ENCODE assay signal across 10 cellular contexts in the genomic region with DNA sequence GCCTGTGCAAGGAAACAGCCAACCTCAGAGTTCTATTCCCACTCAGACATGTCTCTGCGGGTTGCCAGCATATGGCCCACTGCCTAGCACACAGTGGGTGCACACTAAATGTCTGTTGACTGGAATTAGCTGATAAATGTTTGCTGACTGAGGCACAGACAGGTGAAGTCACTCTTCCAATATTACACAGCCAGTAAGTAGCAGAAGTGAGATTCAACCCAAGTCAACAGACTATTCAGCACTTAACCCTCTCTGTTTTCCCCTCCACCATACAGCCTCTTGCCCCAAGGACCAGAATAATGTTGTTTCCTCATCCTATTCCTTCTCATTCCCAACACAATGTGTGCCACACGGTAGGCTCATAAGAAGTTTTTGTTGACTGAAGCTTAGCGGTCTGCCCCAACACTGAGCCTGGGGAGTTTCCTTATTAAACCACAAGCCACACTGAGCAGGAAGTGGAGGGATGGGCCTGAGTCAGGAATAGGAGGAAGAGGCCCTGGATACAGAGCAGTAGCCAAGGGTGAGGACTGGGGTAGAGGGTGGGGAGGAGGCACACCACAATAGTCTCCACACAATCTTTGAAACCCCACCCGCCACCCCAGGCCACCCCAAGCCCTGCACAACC. TPM values are rescaled to one million over a fixed set of nuclear protein-coding genes. Genes with fewer than 3 reads are reported as not detected.
DNase-seq lines count a peak whose midpoint lies in the region; ATAC-seq, FAIRE-seq and TF ChIP-seq lines count a peak whose summit lies in the region.
"Had no signal": no experiment of that assay in that cellular context is flagged by ENCODE, and none has a peak within 500 bp of the region (broad histone marks: within the 10 kb centered on the region; RNA-seq: fewer than 3 reads in every experiment).

No MANE protein-coding gene starts in this region.

- peak; percentile 67 to 75 for ATAC-seq in activated T-cell treated with anti-CD3 and anti-CD28 coated beads, Interleukin-2, amount 50 U/mL, for 72 hours (replicated peaks in 1 of 2)

- no peak overlapping the region for H2BK15ac ChIP-seq in mesenchymal stem cell (ENCODE audit: low read depth, poor library complexity, severe bottlenecking)

- H3K4me1 ChIP-seq in KMS-11 (ENCODE audit: low read depth, poor library complexity, severe bottlenecking) (peaks cover 8% of the 10 kb centered on the region), mesenchymal stem cell (ENCODE audit: control insufficient read depth, insufficient read depth, low read depth, low read length) (peaks cover 10% of the 10 kb centered on the region)
- H3K4me1 ChIP-seq: suprapubic skin had no signal

- H4K91ac ChIP-seq in mesenchymal stem cell (ENCODE audit: low read length) = no peak overlapping the region

- CTCF ChIA-PET in Calu3 (lab: Charles Lee) = interaction anchor here (1.0 to 1.1 kb wide), 2 partner anchors 12 to 24 kb away, joined by 3 to 4 read pairs; no protein-coding TSS in a partner anchor

- no peak overlapping the region for H3K14ac ChIP-seq in mesenchymal stem cell (ENCODE audit: low read length in 2 of 2)

- H2BK5ac ChIP-seq in mesenchymal stem cell (ENCODE audit: low read depth, low read length, poor library complexity, severe bottlenecking) = no peak overlapping the region

- no peak overlapping the region for H3K4ac ChIP-seq in mesenchymal stem cell (ENCODE audit: low read depth in 1 of 2, low read length in 2 of 2)

- TF ChIP-seq CTCF in Calu3 (IDR thresholded peaks at IDR 0.05; ENCODE audit: unreplicated experiment) (no peak), KMS-11 (conservative IDR thresholded peaks at IDR 0.05; ENCODE audit: low read depth, low read length) (no peak), glutamatergic neuron (IDR thresholded peaks at IDR 0.05; ENCODE audit: partially characterized antibody, unreplicated experiment) (no peak)

- FAIRE-seq in GM19239 (lab: Jason Lieb, UNC) = no peak

- H3K27ac ChIP-seq in KMS-11 (no peak overlapping the region), mesenchymal stem cell (ENCODE audit: low read length, poor library complexity, severe bottlenecking) (no peak overlapping the region)
- H3K27ac ChIP-seq: suprapubic skin had no signal

- intact Hi-C loops in Calu3 (cut with micrococcal nuclease; ENCODE audit: unreplicated experiment) = no loop called here

- H2BK120ac ChIP-seq in mesenchymal stem cell (ENCODE audit: low read depth, low read length) = no peak overlapping the region

- H3K9ac ChIP-seq in KMS-11 = no peak overlapping the region
- H3K9ac ChIP-seq in mesenchymal stem cell (ENCODE audit: low read length) = no peak overlapping the region

- H3K36me3 ChIP-seq in KMS-11 (ENCODE audit: insufficient read depth) (no peaks in the 10 kb centered on the region), mesenchymal stem cell (ENCODE audit: control insufficient read depth in 1 of 2, insufficient read depth in 2 of 2, low read depth in 1 of 2, low read length in 2 of 2) (no peaks in the 10 kb centered on the region)
- H3K36me3 ChIP-seq: suprapubic skin had no signal

- peak overlapping the region; percentile 17; the same call in 1 of the 2 replicates for H3K4me2 ChIP-seq in KMS-11
- no peak overlapping the region for H3K4me2 ChIP-seq in mesenchymal stem cell (ENCODE audit: low read length, poor library complexity, severe bottlenecking)

- no peak overlapping the region for H4K8ac ChIP-seq in mesenchymal stem cell (ENCODE audit: low read length)

- no peak overlapping the region for H3K4me3 Mint-ChIP-seq in Calu3 (ENCODE audit: low read depth, unreplicated experiment)
- peak overlapping the region; percentile 61 to 68 for H3K4me3 Mint-ChIP-seq in activated T-cell treated with anti-CD3 and anti-CD28 coated beads, Interleukin-2, amount 50 U/mL, for 72 hours
- H3K4me3 Mint-ChIP-seq in glutamatergic neuron (ENCODE audit: unreplicated experiment) = no peak overlapping the region

- no peaks in the 10 kb centered on the region for H3K9me3 ChIP-seq in mesenchymal stem cell (ENCODE audit: control insufficient read depth, low read length)
- H3K9me3 ChIP-seq: suprapubic skin had no signal

- 81% methylated on average over 4 of the region's 4 CpGs for WGBS in mesenchymal stem cell

- H4K20me1 ChIP-seq in KMS-11 (ENCODE audit: insufficient read depth) = no peaks in the 10 kb centered on the region

- H2BK12ac ChIP-seq in mesenchymal stem cell (ENCODE audit: low read length in 2 of 2) = no peak overlapping the region

- peaks cover 9% of the 10 kb centered on the region for H3K4me1 Mint-ChIP-seq in Calu3 (ENCODE audit: low read depth, unreplicated experiment)
- peaks cover 65% of the 10 kb centered on the region for H3K4me1 Mint-ChIP-seq in activated T-cell treated with anti-CD3 and anti-CD28 coated beads, Interleukin-2, amount 50 U/mL, for 72 hours (ENCODE audit: low read depth)
- no peaks in the 10 kb centered on the region for H3K4me1 Mint-ChIP-seq in glutamatergic neuron (ENCODE audit: low read depth, unreplicated experiment)

- DNase-seq in Calu3 = peak; percentile 45
- DNase-seq in activated T-cell treated with anti-CD3 and anti-CD28 coated beads, Interleukin-2, amount 50 U/mL, for 72 hours = peak in 1 of 2 donors; percentile 42
- DNase-seq in mesenchymal stem cell = peak; percentile 11
- no peak for DNase-seq in NCI-H82 (lab: John Stamatoyannopoulos, UW)
- DNase-seq in glutamatergic neuron = no peak
- no peak for DNase-seq in GM19239 (ENCODE audit: insufficient read length, low spot score)
- DNase-seq in SK-N-DZ (ENCODE audit: low spot score) = no peak
- DNase-seq: NCI-H748 treated with DMSO at 0.1 percent for 48 hours had no signal

- no peak overlapping the region for H2AK5ac ChIP-seq in mesenchymal stem cell (ENCODE audit: low read length, severe bottlenecking)

- H3K9me3 Mint-ChIP-seq in Calu3 (ENCODE audit: low read depth, unreplicated experiment) (no peaks in the 10 kb centered on the region), glutamatergic neuron (ENCODE audit: unreplicated experiment) (no peaks in the 10 kb centered on the region)
- H3K9me3 Mint-ChIP-seq in activated T-cell treated with anti-CD3 and anti-CD28 coated beads, Interleukin-2, amount 50 U/mL, for 72 hours = no peaks in the 10 kb centered on the region

- H3K4me3 ChIP-seq in KMS-11 (IDR thresholded peaks at IDR 0.05; ENCODE audit: insufficient read depth, low read depth, low read length) (no peak overlapping the region), mesenchymal stem cell (ENCODE audit: insufficient read depth in 1 of 2, low read depth in 1 of 2, low read length in 2 of 2) (no peak overlapping the region)
- H3K4me3 ChIP-seq: suprapubic skin had no signal

- H2AFZ ChIP-seq in KMS-11 (ENCODE audit: low read depth) = no peak overlapping the region
- no peak overlapping the region for H2AFZ ChIP-seq in mesenchymal stem cell (ENCODE audit: low read depth, low read length)

- H3K27me3 ChIP-seq in KMS-11 (ENCODE audit: insufficient read depth, low read depth) (no peaks in the 10 kb centered on the region), mesenchymal stem cell (ENCODE audit: control insufficient read depth in 1 of 2, insufficient read depth in 1 of 2, low read length in 2 of 2) (peaks cover 0 to 51% of the 10 kb centered on the region in 2 experiments)

- H3K27ac Mint-ChIP-seq in Calu3 (ENCODE audit: unreplicated experiment) (no peak overlapping the region), glutamatergic neuron (ENCODE audit: unreplicated experiment) (no peak overlapping the region)
- H3K27ac Mint-ChIP-seq in activated T-cell treated with anti-CD3 and anti-CD28 coated beads, Interleukin-2, amount 50 U/mL, for 72 hours = peak overlapping the region; percentile 9

- BruUV-seq in Calu3 (replicated peaks; lab: Mats Ljungman, UMichigan) = no TSS peak

- no peaks in the 10 kb centered on the region for H3K79me1 ChIP-seq in mesenchymal stem cell (replicated peaks; ENCODE audit: low read length, poor library complexity, severe bottlenecking)

- H3K23ac ChIP-seq in mesenchymal stem cell (ENCODE audit: low read length in 2 of 2) = no peak overlapping the region

- H3K36me3 Mint-ChIP-seq in Calu3 (ENCODE audit: insufficient read depth, unreplicated experiment) (no peaks in the 10 kb centered on the region), glutamatergic neuron (ENCODE audit: unreplicated experiment) (no peaks in the 10 kb centered on the region)
- peaks cover 0 to 2% of the 10 kb centered on the region in 2 donors for H3K36me3 Mint-ChIP-seq in activated T-cell treated with anti-CD3 and anti-CD28 coated beads, Interleukin-2, amount 50 U/mL, for 72 hours (ENCODE audit: insufficient read depth in 2 of 2)

- no peaks in the 10 kb centered on the region for H3K79me2 ChIP-seq in KMS-11 (ENCODE audit: insufficient read depth, low read depth)

- H3K27me3 Mint-ChIP-seq in Calu3 (ENCODE audit: unreplicated experiment) (no peaks in the 10 kb centered on the region), glutamatergic neuron (ENCODE audit: unreplicated experiment) (no peaks in the 10 kb centered on the region)
- no peaks in the 10 kb centered on the region for H3K27me3 Mint-ChIP-seq in activated T-cell treated with anti-CD3 and anti-CD28 coated beads, Interleukin-2, amount 50 U/mL, for 72 hours (ENCODE audit: low read depth)

- no peak overlapping the region for H3K18ac ChIP-seq in mesenchymal stem cell (ENCODE audit: low read depth in 1 of 2, low read length in 2 of 2)

RNA-seq across cellular contexts. Expression of gene IL10RA, which starts 15.7 kb away (rescaled TPM):
- total RNA-seq in Calu3 (2022) = 0.05 and 0.76 TPM in 2 replicates
- 100 to 1,000 TPM in 1 of 2 donors, 10 to 100 TPM in 1; 79.6 to 123 TPM for total RNA-seq in activated T-cell treated with anti-CD3 and anti-CD28 coated beads, Interleukin-2, amount 50 U/mL, for 72 hours
- 0.07 TPM for polyA plus RNA-seq in mesenchymal stem cell (2013, experiment 1 of 2)
- 0.08 TPM for polyA plus RNA-seq in mesenchymal stem cell (2013, experiment 2 of 2)
- total RNA-seq in glutamatergic neuron (ENCODE audit: unreplicated experiment) = 5.8 TPM
- not detected in 2 replicates for polyA plus RNA-seq in SK-N-DZ (2014; cell fraction: cytosol; rRNA removed)
- not detected in 2 replicates for polyA plus RNA-seq in SK-N-DZ (2014; cell fraction: nucleus; rRNA removed)

RNA-seq across cellular contexts. Expression of gene TMPRSS13, which starts 41.3 kb away (rescaled TPM):
- total RNA-seq in Calu3 (2022) (1.4 and 2.3 TPM in 2 replicates), glutamatergic neuron (ENCODE audit: unreplicated experiment) (0.32 TPM)
- 1 to 10 TPM; 3.0 to 3.2 TPM for total RNA-seq in activated T-cell treated with anti-CD3 and anti-CD28 coated beads, Interleukin-2, amount 50 U/mL, for 72 hours
- not detected for polyA plus RNA-seq in mesenchymal stem cell (2013, experiment 1 of 2)
- polyA plus RNA-seq in mesenchymal stem cell (2013, experiment 2 of 2) = not detected
- not detected in 2 replicates for polyA plus RNA-seq in SK-N-DZ (2014; cell fraction: cytosol; rRNA removed)
- not detected in 2 replicates for polyA plus RNA-seq in SK-N-DZ (2014; cell fraction: nucleus; rRNA removed)

Comparison
In these comparisons a context has a peak if more than half of its experiments do, and no peak if none do; other contexts are left out.
1. DNase-seq: peak in Calu3 (single experiment) and mesenchymal stem cell (single experiment); none in NCI-H82 (single experiment), glutamatergic neuron (single experiment), GM19239 (single experiment) and SK-N-DZ (single experiment).
2. H3K4me3 Mint-ChIP-seq: peak in activated T-cell treated with anti-CD3 and anti-CD28 coated beads, Interleukin-2, amount 50 U/mL, for 72 hours (2 of 2); none in Calu3 (single experiment) and glutamatergic neuron (single experiment).
3. RNA of gene IL10RA, which starts 15.7 kb away (total RNA-seq): 79.6 to 123 TPM in activated T-cell treated with anti-CD3 and anti-CD28 coated beads, Interleukin-2, amount 50 U/mL, for 72 hours; 5.8 TPM in glutamatergic neuron (single experiment) and 0.05 to 0.76 TPM in Calu3; every median in the first group is over 10 times any median in the second.